ENCODE assay signal across 23 cellular contexts in the genomic region with DNA sequence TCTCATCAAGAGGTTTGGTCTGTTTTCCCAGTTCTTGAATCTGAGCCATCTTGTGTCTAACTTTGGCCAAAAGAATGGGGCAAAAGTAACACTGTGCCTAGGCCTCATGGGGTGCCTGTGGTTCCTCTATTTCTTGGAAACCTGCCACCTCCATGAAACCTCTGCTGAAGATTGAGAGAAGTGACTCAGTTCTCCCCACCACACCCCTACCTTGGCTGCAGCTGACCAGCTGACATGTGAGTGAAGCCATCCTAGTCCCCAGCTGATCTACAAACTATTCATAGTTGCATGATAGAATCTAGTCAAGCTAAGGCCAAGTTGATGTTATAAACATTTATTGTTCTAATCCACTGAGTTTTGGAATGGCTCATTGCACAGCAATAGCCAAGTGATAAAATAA.
"Had no signal": no experiment of that assay in that cellular context is flagged by ENCODE, and none has a peak within 500 bp of the region (broad histone marks: within the 10 kb centered on the region; RNA-seq: fewer than 3 reads in every experiment).

No MANE protein-coding gene starts in this region.

- H3K36me3 ChIP-seq: adrenal gland, esophagus muscularis mucosa, upper lobe of left lung had no signal

- H3K27me3 Mint-ChIP-seq: progenitor cell of endocrine pancreas; stimulated activated naive CD8-positive, alpha-beta T cell treated with anti-CD3 and anti-CD28 coated beads, Interleukin-15, Interleukin-2, amounts not matched to agents 100 ng/mL and 50 ng/mL, for 24 hours had no signal

- H3K9me3 Mint-ChIP-seq: dendritic cell treated with granulocyte-macrophage colony-stimulating factor and Interleukin-4, amounts not matched to agents 40 ng/mL and 50 ng/mL, for 4 days had no signal

- H3K27ac Mint-ChIP-seq: dendritic cell treated with granulocyte-macrophage colony-stimulating factor and Interleukin-4, amounts not matched to agents 40 ng/mL and 50 ng/mL, for 4 days; nephron progenitor cell; progenitor cell of endocrine pancreas; stimulated activated naive CD8-positive, alpha-beta T cell treated with anti-CD3 and anti-CD28 coated beads, Interleukin-15, Interleukin-2, amounts not matched to agents 100 ng/mL and 50 ng/mL, for 24 hours had no signal

- H3K27ac ChIP-seq: adrenal gland, esophagus muscularis mucosa, foreskin keratinocyte, testis, upper lobe of left lung had no signal

- H3K4me3 ChIP-seq: adrenal gland, esophagus muscularis mucosa, lung, testis, upper lobe of left lung had no signal

- H3K27me3 ChIP-seq: adrenal gland, esophagus muscularis mucosa, foreskin keratinocyte, testis, upper lobe of left lung had no signal

- H3K4me3 Mint-ChIP-seq: activated T-cell treated with anti-CD3 and anti-CD28 coated beads, Interleukin-2, amount 50 U/mL, for 4 hours; dendritic cell treated with granulocyte-macrophage colony-stimulating factor and Interleukin-4, amounts not matched to agents 40 ng/mL and 50 ng/mL, for 4 days; nephron progenitor cell; stimulated activated naive CD8-positive, alpha-beta T cell treated with anti-CD3 and anti-CD28 coated beads, Interleukin-15, Interleukin-2, amounts not matched to agents 100 ng/mL and 50 ng/mL, for 24 hours had no signal

- H3K9me3 ChIP-seq: adrenal gland, esophagus muscularis mucosa, testis, upper lobe of left lung had no signal

- H3K4me1 ChIP-seq: adrenal gland, esophagus muscularis mucosa, testis, upper lobe of left lung had no signal

- DNase-seq: activated effector memory CD4-positive, alpha-beta T cell treated with anti-CD3 and anti-CD28 coated beads, Interleukin-2, amount 50 U/mL, for 16 hours; activated naive CD4-positive, alpha-beta T cell treated with anti-CD3 and anti-CD28 coated beads, Interleukin-2, amount 50 U/mL, for 16 hours; activated T-cell treated with anti-CD3 and anti-CD28 coated beads, Interleukin-2, amount 50 U/mL, for 4 hours; adrenal gland; effector CD8-positive, alpha-beta T cell; foreskin keratinocyte; glutamatergic neuron; hippocampal formation; midbrain; nephron progenitor cell; nucleus accumbens; stimulated activated CD4-positive, alpha-beta T cell treated with anti-CD3 and anti-CD28 coated beads, Interleukin-12 subunit alpha, Interleukin-12 subunit beta, amount 100 ng/mL, for 4 hours; stimulated activated CD4-positive, alpha-beta T cell treated with anti-CD3 and anti-CD28 coated beads, Interleukin-1b, Interleukin-23, amount 100 ng/mL, for 48 hours; stimulated activated CD8-positive, alpha-beta memory T cell treated with anti-CD3 and anti-CD28 coated beads, Interleukin-4, amount 100 ng/mL, for 48 hours; T1000; testis; upper lobe of left lung had no signal

- ATAC-seq: activated T-cell treated with anti-CD3 and anti-CD28 coated beads, Interleukin-2, amount 50 U/mL, for 4 hours; foreskin keratinocyte; left lobe of liver had no signal
